ENCODE assay signal across 11 cellular contexts in the genomic region with DNA sequence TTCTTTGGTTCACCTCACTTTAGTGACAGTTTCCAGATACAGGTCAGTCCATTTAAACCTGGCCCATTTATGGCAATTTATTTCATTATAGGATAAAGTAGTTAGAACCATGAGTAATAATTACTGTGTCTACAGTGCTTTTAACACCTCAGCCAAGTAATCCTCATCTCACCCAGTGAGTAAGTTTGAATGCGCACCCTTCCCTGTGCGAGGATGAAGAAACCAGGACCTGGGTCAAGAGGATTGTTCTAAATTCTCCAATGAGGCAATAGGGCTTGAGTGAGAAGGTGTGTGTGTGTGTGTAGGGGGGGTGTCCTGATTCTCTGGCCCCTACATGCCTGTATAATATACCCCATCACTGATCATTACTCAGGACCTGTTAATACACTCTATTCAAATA. TPM values are rescaled to one million over a fixed set of nuclear protein-coding genes. Genes with fewer than 3 reads are reported as not detected.
A peak's percentile ranks its signal among the peaks of the same experiment; 100 is the strongest.
DNase-seq lines count a peak whose midpoint lies in the region; ATAC-seq, FAIRE-seq and TF ChIP-seq lines count a peak whose summit lies in the region.
"Had no signal": no experiment of that assay in that cellular context is flagged by ENCODE, and none has a peak within 500 bp of the region (broad histone marks: within the 10 kb centered on the region; RNA-seq: fewer than 3 reads in every experiment).

No MANE protein-coding gene starts in this region.

- H3K9me3 ChIP-seq in SJCRH30 (replicated peaks) (no peaks in the 10 kb centered on the region), endothelial cell of umbilical vein (replicated peaks; ENCODE audit: control insufficient read depth, insufficient read depth, low read length) (no peaks in the 10 kb centered on the region)

- peaks cover 19% of the 10 kb centered on the region for H3K4me1 ChIP-seq in SJCRH30
- peaks cover 21% of the 10 kb centered on the region for H3K4me1 ChIP-seq in endothelial cell of umbilical vein (ENCODE audit: control insufficient read depth, extremely low read depth, insufficient read depth, low read length)

- dilution Hi-C loops in endothelial cell of umbilical vein (cut with MboI; ENCODE audit: extremely low pct_ligation_motif_present, low sequenced_read_pairs), result no loop called here

- H3K79me2 ChIP-seq in endothelial cell of umbilical vein (ENCODE audit: control insufficient read depth, insufficient read depth, low read length), result peaks cover 14% of the 10 kb centered on the region

- H3K9ac ChIP-seq in endothelial cell of umbilical vein (replicated peaks; ENCODE audit: extremely low read depth, insufficient read depth, low read length), result no peak overlapping the region

- BruUV-seq in endothelial cell of umbilical vein (replicated peaks; lab: Mats Ljungman, UMichigan), result TSS peak; percentile 13

- no peak for DNase-seq in activated CD4-positive, alpha-beta T cell treated with anti-CD3 and anti-CD28 coated beads for 36 hours
- DNase-seq in activated CD4-positive, alpha-beta T cell treated with anti-CD3 and anti-CD28 coated beads for 4 hours, result no peak
- DNase-seq in SJCRH30, result no peak
- DNase-seq in endothelial cell of umbilical vein (ENCODE audit: low read depth, low spot score), result no peak
- no peak for DNase-seq in omental fat pad (ENCODE audit: low spot score)
- no peak for DNase-seq in urothelium cell line (ENCODE audit: low spot score)
- DNase-seq in occipital lobe (lab: John Stamatoyannopoulos, UW), result no peak
- no peak for DNase-seq in NOMO-1 (lab: John Stamatoyannopoulos, UW; ENCODE audit: unreplicated experiment in 2 of 2)
- DNase-seq: spleen had no signal

- intact Hi-C loops in activated CD4-positive, alpha-beta T cell treated with anti-CD3 and anti-CD28 coated beads for 36 hours (cut with DNase I, micrococcal nuclease), result loop anchor here in 1 of 2 experiments (2.0 kb wide), 1 partner anchor 76 kb away; no protein-coding TSS in a partner anchor
- intact Hi-C loops in endothelial cell of umbilical vein (cut with micrococcal nuclease), result no loop called here

- H3K27ac ChIP-seq in SJCRH30 (no peak overlapping the region), endothelial cell of umbilical vein (ENCODE audit: insufficient read depth, low read depth, low read length) (no peak overlapping the region)

- no peaks in the 10 kb centered on the region for H4K20me1 ChIP-seq in endothelial cell of umbilical vein (replicated peaks; ENCODE audit: control insufficient read depth, extremely low read depth, insufficient read depth, low read length)

- H3K4me3 Mint-ChIP-seq in activated CD4-positive, alpha-beta T cell treated with anti-CD3 and anti-CD28 coated beads for 36 hours, result peak overlapping the region; percentile 59
- H3K4me3 Mint-ChIP-seq: dendritic cell treated with granulocyte-macrophage colony-stimulating factor and Interleukin-4, amounts not matched to agents 40 ng/mL and 50 ng/mL, for 4 days had no signal

- no peaks in the 10 kb centered on the region for H3K36me3 Mint-ChIP-seq in activated CD4-positive, alpha-beta T cell treated with anti-CD3 and anti-CD28 coated beads for 36 hours (ENCODE audit: low read depth)

- H3K4me2 ChIP-seq in endothelial cell of umbilical vein (ENCODE audit: insufficient read depth, low read length), result no peak overlapping the region

- H3K9me3 Mint-ChIP-seq in activated CD4-positive, alpha-beta T cell treated with anti-CD3 and anti-CD28 coated beads for 36 hours (ENCODE audit: low read depth), result peaks cover 5% of the 10 kb centered on the region
- H3K9me3 Mint-ChIP-seq: dendritic cell treated with granulocyte-macrophage colony-stimulating factor and Interleukin-4, amounts not matched to agents 40 ng/mL and 50 ng/mL, for 4 days had no signal

- H3K27me3 Mint-ChIP-seq in activated CD4-positive, alpha-beta T cell treated with anti-CD3 and anti-CD28 coated beads for 36 hours, result peaks cover 20% of the 10 kb centered on the region

- CTCF ChIA-PET in activated CD4-positive, alpha-beta T cell treated with anti-CD3 and anti-CD28 coated beads for 36 hours (lab: Charles Lee), result no interaction called here
- CTCF ChIA-PET in endothelial cell of umbilical vein (lab: Charles Lee), result interaction anchor here (1.9 kb wide), 1 partner anchor 26 kb away, joined by 7 read pairs; no protein-coding TSS in a partner anchor

- no peak for FAIRE-seq in endothelial cell of umbilical vein (lab: Jason Lieb, UNC)
- FAIRE-seq in urothelium cell line (lab: Jason Lieb, UNC), result no peak
- FAIRE-seq: A204.1 had no signal

- no peak for ATAC-seq in activated CD4-positive, alpha-beta T cell treated with anti-CD3 and anti-CD28 coated beads for 36 hours
- ATAC-seq in omental fat pad (ENCODE audit: low FRiP score), result peak; percentile 10

- H3K36me3 ChIP-seq in SJCRH30, result no peaks in the 10 kb centered on the region
- H3K36me3 ChIP-seq in endothelial cell of umbilical vein (ENCODE audit: control insufficient read depth in 2 of 2, extremely low read depth in 1 of 2, insufficient read depth in 2 of 2, low read length in 2 of 2), result no peaks in the 10 kb centered on the region
- H3K36me3 ChIP-seq: spleen had no signal

- H3K4me1 Mint-ChIP-seq in activated CD4-positive, alpha-beta T cell treated with anti-CD3 and anti-CD28 coated beads for 36 hours, result peaks cover 20% of the 10 kb centered on the region

- TF ChIP-seq CTCF in endothelial cell of umbilical vein (IDR thresholded peaks at IDR 0.05; ENCODE audit: extremely low read depth in 1 of 2, insufficient read depth in 1 of 2, low read depth in 1 of 2, low read length in 2 of 2) (no peak), omental fat pad (IDR thresholded peaks at IDR 0.05) (no peak)

- POLR2A ChIA-PET in activated CD4-positive, alpha-beta T cell treated with anti-CD3 and anti-CD28 coated beads for 36 hours (lab: Charles Lee), result no interaction called here
- POLR2A ChIA-PET in endothelial cell of umbilical vein (lab: Charles Lee), result no interaction called here

- H2AFZ ChIP-seq in endothelial cell of umbilical vein (ENCODE audit: low read depth, low read length), result no peak overlapping the region

- no peaks in the 10 kb centered on the region for H3K27me3 ChIP-seq in SJCRH30
- no peaks in the 10 kb centered on the region for H3K27me3 ChIP-seq in endothelial cell of umbilical vein (ENCODE audit: control insufficient read depth in 2 of 2, insufficient read depth in 2 of 2, low read length in 2 of 2)

- H3K4me3 ChIP-seq in SJCRH30, result peak overlapping the region; percentile 79; the same call in 1 of the 2 replicates
- H3K4me3 ChIP-seq in endothelial cell of umbilical vein (replicated peaks in 1 of 3; ENCODE audit: insufficient read depth in 1 of 3, low read depth in 1 of 3, low read length in 3 of 3), result no peak overlapping the region

- no peak for TF ChIP-seq POLR2A in endothelial cell of umbilical vein (IDR thresholded peaks at IDR 0.05; ENCODE audit: low read depth, low read length)

- H3K9me1 ChIP-seq in endothelial cell of umbilical vein (replicated peaks; ENCODE audit: control insufficient read depth, extremely low read depth, insufficient read depth, low read length), result no peaks in the 10 kb centered on the region

- H3K27ac Mint-ChIP-seq in activated CD4-positive, alpha-beta T cell treated with anti-CD3 and anti-CD28 coated beads for 36 hours, result no peak overlapping the region
- H3K27ac Mint-ChIP-seq: dendritic cell treated with granulocyte-macrophage colony-stimulating factor and Interleukin-4, amounts not matched to agents 40 ng/mL and 50 ng/mL, for 4 days had no signal

TF ChIP-seq in endothelial cell of umbilical vein, 7 proteins besides CTCF, POLR2A, EP300 and RAD21:
- TF ChIP-seq FOS (IDR thresholded peaks at IDR 0.05; ENCODE audit: borderline replicate concordance, insufficient read depth, low read length) (no peak), JUN (IDR thresholded peaks at IDR 0.05; ENCODE audit: borderline replicate concordance, insufficient read depth, insufficient read length, low read depth) (no peak), POLR2AphosphoS5 (IDR thresholded peaks at IDR 0.05; ENCODE audit: insufficient read depth, low read depth, low read length) (no peak), MYC (IDR thresholded peaks at IDR 0.05; ENCODE audit: low read depth, low read length) (no peak), EZH2 (IDR thresholded peaks at IDR 0.05; ENCODE audit: borderline replicate concordance, low read depth, low read length, severe bottlenecking) (no peak), GATA2 (IDR thresholded peaks at IDR 0.05; ENCODE audit: insufficient read depth, insufficient read length, low read depth, low read length) (no peak)
- TF ChIP-seq, protein P1, sequence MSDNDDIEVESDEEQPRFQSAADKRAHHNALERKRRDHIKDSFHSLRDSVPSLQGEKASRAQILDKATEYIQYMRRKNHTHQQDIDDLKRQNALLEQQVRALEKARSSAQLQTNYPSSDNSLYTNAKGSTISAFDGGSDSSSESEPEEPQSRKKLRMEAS (IDR thresholded peaks at IDR 0.05; ENCODE audit: insufficient read depth, insufficient read length), result no peak

RNA-seq across cellular contexts. Expression of a gene that starts 0.9 kb away (rescaled TPM):
- 10 to 100 TPM; 29.7 to 36.7 TPM for total RNA-seq in activated CD4-positive, alpha-beta T cell treated with anti-CD3 and anti-CD28 coated beads for 36 hours
- 248 and 265 TPM in 2 replicates for total RNA-seq in SJCRH30 (2014; rRNA removed; shearing (Covaris generic))
- total RNA-seq in endothelial cell of umbilical vein (51.1 and 55.4 TPM in 2 replicates), omental fat pad (100 to 1,000 TPM in 1 of 4 donors, 10 to 100 TPM in 3; 37.7 to 118 (median 59.8) TPM), occipital lobe (49.4 TPM)
- 6.4 and 8.7 TPM in 2 replicates for polyA plus RNA-seq in endothelial cell of umbilical vein
- polyA plus RNA-seq in endothelial cell of umbilical vein (2011; cell fraction: cytosol; rRNA removed), result 10.4 and 11.4 TPM in 2 replicates
- 25.9 and 36.1 TPM in 2 replicates for polyA plus RNA-seq in endothelial cell of umbilical vein (2011; cell fraction: nucleus; rRNA removed)
- 13.4 and 31.5 TPM in 2 replicates for polyA plus RNA-seq in endothelial cell of umbilical vein (2012)
- polyA minus RNA-seq in endothelial cell of umbilical vein, result 33.6 and 34.5 TPM in 2 replicates
- polyA minus RNA-seq in endothelial cell of umbilical vein (2011; cell fraction: cytosol; rRNA and poly(A)+ RNA removed), result 6.7 TPM
- polyA minus RNA-seq in endothelial cell of umbilical vein (2011; cell fraction: nucleus; rRNA and poly(A)+ RNA removed), result 62.8 and 97.2 TPM in 2 replicates
